ENCODE assay signal across 25 cellular contexts in genomic region chr1:33015216-33015615, GRCh38. TPM values are rescaled to one million over a fixed set of nuclear protein-coding genes. Genes with fewer than 3 reads are reported as not detected.
DNase-seq lines count a peak whose midpoint lies in the region; ATAC-seq, FAIRE-seq and TF ChIP-seq lines count a peak whose summit lies in the region.
"Had no signal": no experiment of that assay in that cellular context is flagged by ENCODE, and none has a peak within 500 bp of the region (broad histone marks: within the 10 kb centered on the region; RNA-seq: fewer than 3 reads in every experiment).

No MANE protein-coding gene starts in this region.

- H3K27me3 Mint-ChIP-seq in T-helper 2 cell treated with Interferon-gamma antibody and Interleukin-4, amounts not matched to agents 5 μg/mL and 100 μg/mL, for 36 hours (ENCODE audit: low read depth): no peaks in the 10 kb centered on the region
- H3K27me3 Mint-ChIP-seq: activated CD8-positive, alpha-beta T cell treated with anti-CD3 and anti-CD28 coated beads for 36 hours; activated naive CD8-positive, alpha-beta T cell; CD4-positive, alpha-beta memory T cell; naive thymus-derived CD8-positive, alpha-beta T cell; T-helper 17 cell; type B pancreatic cell had no signal

- peaks cover 1 to 41% (median 36%) of the 10 kb centered on the region in 4 donors for H3K36me3 ChIP-seq in liver (ENCODE audit: control insufficient read depth in 4 of 4, insufficient read depth in 3 of 4, low read depth in 1 of 4, low read length in 3 of 4)
- peaks cover 35 to 72% of the 10 kb centered on the region in 2 experiments for H3K36me3 ChIP-seq in HepG2 (replicated peaks in 1 of 2; ENCODE audit: control insufficient read depth in 1 of 2, insufficient read depth in 2 of 2, low read length in 2 of 2)
- peaks cover 66% of the 10 kb centered on the region for H3K36me3 ChIP-seq in lower lobe of right lung
- peaks cover 64% of the 10 kb centered on the region for H3K36me3 ChIP-seq in upper lobe of right lung
- H3K36me3 ChIP-seq in Peyer's patch: peaks cover 0 to 77% (median 0%) of the 10 kb centered on the region in 3 donors

- H3K9me3 ChIP-seq in liver (ENCODE audit: control insufficient read depth in 4 of 4, low read length in 3 of 4): no peaks in the 10 kb centered on the region
- H3K9me3 ChIP-seq in HepG2 (ENCODE audit: low read length): no peaks in the 10 kb centered on the region
- no peaks in the 10 kb centered on the region for H3K9me3 ChIP-seq in lower lobe of right lung
- H3K9me3 ChIP-seq in upper lobe of right lung: no peaks in the 10 kb centered on the region
- no peaks in the 10 kb centered on the region for H3K9me3 ChIP-seq in Peyer's patch
- H3K9me3 ChIP-seq: A549 had no signal

- no peaks in the 10 kb centered on the region for H3K79me2 ChIP-seq in HepG2 (ENCODE audit: insufficient read depth, low read length)

- FAIRE-seq in HepG2 (lab: Jason Lieb, UNC): no peak
- FAIRE-seq: A549, small intestine had no signal

- no peak overlapping the region for H3K4me3 Mint-ChIP-seq in T-helper 2 cell treated with Interferon-gamma antibody and Interleukin-4, amounts not matched to agents 5 μg/mL and 100 μg/mL, for 36 hours
- H3K4me3 Mint-ChIP-seq: activated CD8-positive, alpha-beta T cell treated with anti-CD3 and anti-CD28 coated beads for 36 hours; activated naive CD8-positive, alpha-beta T cell; CD4-positive, alpha-beta memory T cell; mesothelial cell of epicardium; naive thymus-derived CD8-positive, alpha-beta T cell; T-helper 17 cell; type B pancreatic cell had no signal

- TF ChIP-seq RAD21 in liver (IDR thresholded peaks at IDR 0.05) (peak in 1 of 2 donors; percentile 32), HepG2 (CRISPR knock-in tag; IDR thresholded peaks at IDR 0.05) (no peak)

- H3K4me2 ChIP-seq in HepG2 (ENCODE audit: low read depth, low read length): no peak overlapping the region
- H3K4me2 ChIP-seq: A549 had no signal

- H3K27ac ChIP-seq in liver (ENCODE audit: low read depth in 1 of 2, low read length in 2 of 2) (peak overlapping the region; percentile 19 to 28), HepG2 (ENCODE audit: extremely low read length, insufficient read depth, low read length) (no peak overlapping the region), caudate nucleus (ENCODE audit: low read depth, low read length) (peak overlapping the region; percentile 37), lower lobe of right lung (no peak overlapping the region), upper lobe of right lung (no peak overlapping the region), Peyer's patch (no peak overlapping the region)
- H3K27ac ChIP-seq: A549, foreskin keratinocyte had no signal

- no peak for DNase-seq in HepG2 (ENCODE audit: low spot score)
- peak in 1 of 61 donors; percentile 9 for DNase-seq in caudate nucleus (lab: John Stamatoyannopoulos, UW)
- no peak for DNase-seq in lower lobe of right lung
- DNase-seq in upper lobe of right lung: no peak
- no peak for DNase-seq in T-helper 2 cell treated with Interferon-gamma antibody and Interleukin-4, amounts not matched to agents 5 μg/mL and 100 μg/mL, for 36 hours (ENCODE audit: low spot score)
- no peak for DNase-seq in Peyer's patch
- no peak for DNase-seq in HPDE6-E6E7 (ENCODE audit: extremely low spot score)
- DNase-seq: activated CD8-positive, alpha-beta T cell treated with anti-CD3 and anti-CD28 coated beads for 36 hours; CD4-positive, alpha-beta memory T cell; effector memory CD4-positive, alpha-beta T cell; erythroblast; foreskin keratinocyte; GOT3; naive thymus-derived CD8-positive, alpha-beta T cell; NCI-H1105; NCI-H2029; NCI-H226; small intestine; stimulated activated CD4-positive, alpha-beta T cell treated with anti-CD3 and anti-CD28 coated beads, Interleukin-1b, Interleukin-23, amount 100 ng/mL, for 48 hours; T-helper 17 cell had no signal

- no peak overlapping the region for H3K4me3 ChIP-seq in liver (ENCODE audit: low read depth in 1 of 3, low read length in 3 of 3)
- H3K4me3 ChIP-seq in HepG2 (replicated peaks in 1 of 3; ENCODE audit: insufficient read depth in 1 of 3, low read depth in 2 of 3, low read length in 3 of 3): no peak overlapping the region
- H3K4me3 ChIP-seq in lower lobe of right lung: no peak overlapping the region
- no peak overlapping the region for H3K4me3 ChIP-seq in upper lobe of right lung
- no peak overlapping the region for H3K4me3 ChIP-seq in Peyer's patch
- H3K4me3 ChIP-seq: A549 had no signal

- no peak overlapping the region for H3K27ac Mint-ChIP-seq in T-helper 2 cell treated with Interferon-gamma antibody and Interleukin-4, amounts not matched to agents 5 μg/mL and 100 μg/mL, for 36 hours
- H3K27ac Mint-ChIP-seq: activated CD8-positive, alpha-beta T cell treated with anti-CD3 and anti-CD28 coated beads for 36 hours; mesothelial cell of epicardium; type B pancreatic cell had no signal

- TF ChIP-seq EP300 in HepG2 (IDR thresholded peaks at IDR 0.05; ENCODE audit: low read depth in 2 of 2, low read length in 2 of 2): no peak
- TF ChIP-seq EP300 in HepG2 (CRISPR knock-in tag; IDR thresholded peaks at IDR 0.05; ENCODE audit: borderline replicate concordance): no peak

- H4K20me1 ChIP-seq in HepG2 (ENCODE audit: insufficient read depth, low read length): no peaks in the 10 kb centered on the region

- H3K27me3 ChIP-seq in liver (ENCODE audit: control insufficient read depth in 4 of 4, insufficient read depth in 4 of 4, low read length in 3 of 4) (no peaks in the 10 kb centered on the region), HepG2 (ENCODE audit: control insufficient read depth in 1 of 2, insufficient read depth in 2 of 2, low read length in 2 of 2) (no peaks in the 10 kb centered on the region), lower lobe of right lung (ENCODE audit: low read depth) (no peaks in the 10 kb centered on the region), upper lobe of right lung (no peaks in the 10 kb centered on the region), Peyer's patch (no peaks in the 10 kb centered on the region)
- H3K27me3 ChIP-seq: foreskin keratinocyte had no signal

- peaks cover 14 to 44% (median 38%) of the 10 kb centered on the region in 4 donors for H3K4me1 ChIP-seq in liver (ENCODE audit: control insufficient read depth in 4 of 4, insufficient read depth in 4 of 4, low read length in 3 of 4)
- no peaks in the 10 kb centered on the region for H3K4me1 ChIP-seq in HepG2 (ENCODE audit: insufficient read depth, low read length)
- peaks cover 23% of the 10 kb centered on the region for H3K4me1 ChIP-seq in lower lobe of right lung
- H3K4me1 ChIP-seq in upper lobe of right lung: peaks cover 22% of the 10 kb centered on the region
- peaks cover 0 to 22% (median 0%) of the 10 kb centered on the region in 4 donors for H3K4me1 ChIP-seq in Peyer's patch
- H3K4me1 ChIP-seq: A549, foreskin keratinocyte had no signal

- POLR2A ChIA-PET in HepG2 (lab: Yijun Ruan, JAX): no interaction called here

- no peak overlapping the region for H2AFZ ChIP-seq in HepG2 (ENCODE audit: low read length)

- TF ChIP-seq POLR2A in HepG2 (IDR thresholded peaks at IDR 0.05; ENCODE audit: insufficient read depth in 1 of 2, low read depth in 2 of 2, low read length in 2 of 2) (no peak), Peyer's patch (IDR thresholded peaks at IDR 0.05) (no peak)

- H3K9me3 Mint-ChIP-seq in T-helper 2 cell treated with Interferon-gamma antibody and Interleukin-4, amounts not matched to agents 5 μg/mL and 100 μg/mL, for 36 hours: no peaks in the 10 kb centered on the region
- H3K9me3 Mint-ChIP-seq: activated CD8-positive, alpha-beta T cell treated with anti-CD3 and anti-CD28 coated beads for 36 hours; CD4-positive, alpha-beta memory T cell; mesothelial cell of epicardium; naive thymus-derived CD8-positive, alpha-beta T cell; type B pancreatic cell had no signal

- ATAC-seq in HepG2 (no peak; the same call in 1 of the 3 replicates), lower lobe of right lung (peak; percentile 23 to 43), upper lobe of right lung (peak; percentile 58)
- ATAC-seq: activated CD8-positive, alpha-beta T cell treated with anti-CD3 and anti-CD28 coated beads for 36 hours; foreskin keratinocyte; naive thymus-derived CD8-positive, alpha-beta T cell; T-helper 17 cell had no signal

- no peak for TF ChIP-seq CTCF in liver (IDR thresholded peaks at IDR 0.05; ENCODE audit: low read depth, low read length, missing input control)
- TF ChIP-seq CTCF in HepG2 (CRISPR knock-in tag; IDR thresholded peaks at IDR 0.05): no peak
- no peak for TF ChIP-seq CTCF in lower lobe of right lung (IDR thresholded peaks at IDR 0.05)
- TF ChIP-seq CTCF in upper lobe of right lung (IDR thresholded peaks at IDR 0.05): no peak
- TF ChIP-seq CTCF in Peyer's patch (IDR thresholded peaks at IDR 0.05): no peak

- WGBS in liver: 50% methylated on average over 2 of the region's 2 CpGs
- 100% methylated on average over 2 of the region's 2 CpGs for WGBS in HepG2 (ENCODE audit: low lambda C conversion rate)

- H3K9ac ChIP-seq in liver (ENCODE audit: low read depth in 1 of 2, low read length in 2 of 2) (no peak overlapping the region), HepG2 (ENCODE audit: insufficient read depth, low read depth, low read length) (no peak overlapping the region)

- H3K4me1 Mint-ChIP-seq in T-helper 2 cell treated with Interferon-gamma antibody and Interleukin-4, amounts not matched to agents 5 μg/mL and 100 μg/mL, for 36 hours (ENCODE audit: low read depth): peaks cover 4% of the 10 kb centered on the region
- H3K4me1 Mint-ChIP-seq: mesothelial cell of epicardium had no signal

- H3K36me3 Mint-ChIP-seq in T-helper 2 cell treated with Interferon-gamma antibody and Interleukin-4, amounts not matched to agents 5 μg/mL and 100 μg/mL, for 36 hours (ENCODE audit: low read depth): peaks cover 72% of the 10 kb centered on the region

- no TSS peak for BruUV-seq in HepG2 (replicated peaks; lab: Mats Ljungman, UMichigan)

- in situ Hi-C loops in HepG2 (cut with HindIII; ENCODE audit: extremely low pct_ligation_motif_present, low pct_unique_long_range_greater_than_20kb): no loop called here

- CTCF ChIA-PET in HepG2 (lab: Yijun Ruan, JAX; ENCODE audit: low intra/inter-chr PET ratio, low total read pairs): no interaction called here

- intact Hi-C loops in HepG2 (cut with micrococcal nuclease; ENCODE audit: unreplicated experiment) (no loop called here), lower lobe of right lung (cut with DNase I) (no loop called here), upper lobe of right lung (cut with DNase I) (no loop called here)

RNA-seq across cellular contexts. Expression of gene AK2, which starts 21.5 kb away (rescaled TPM):
- total RNA-seq in liver: 100 to 1,000 TPM in 1 of 2 donors, 10 to 100 TPM in 1; 34.2 to 181 TPM
- polyA plus RNA-seq in liver: 100 to 1,000 TPM; 101 to 128 TPM
- total RNA-seq in HepG2 (2016; rRNA removed; fragmentation: Illumina TruSeq; extraction: Trizol): 188 and 241 TPM in 2 replicates
- total RNA-seq in HepG2 (2016; cell fraction: cytosol; rRNA removed; fragmentation: Illumina TruSeq; extraction: Trizol; ENCODE audit: low read depth): 52.1 and 74.6 TPM in 2 replicates
- 187 and 275 TPM in 2 replicates for total RNA-seq in HepG2 (2016; cell fraction: insoluble cytoplasmic fraction; rRNA removed; fragmentation: Illumina TruSeq; extraction: Trizol)
- total RNA-seq in HepG2 (2016; cell fraction: membrane; rRNA removed; fragmentation: Illumina TruSeq; extraction: Trizol): 66.1 and 71.1 TPM in 2 replicates
- total RNA-seq in HepG2 (2016; cell fraction: nucleus; rRNA removed; fragmentation: Illumina TruSeq; extraction: Trizol): 105 and 106 TPM in 2 replicates
- polyA plus RNA-seq in HepG2 (2011; rRNA removed): 163 and 170 TPM in 2 replicates
- polyA plus RNA-seq in HepG2 (2011; cell fraction: cytosol; rRNA removed): 225 and 227 TPM in 2 replicates
- 171 and 188 TPM in 2 replicates for polyA plus RNA-seq in HepG2 (2011; cell fraction: nucleus; rRNA removed)
- polyA plus RNA-seq in HepG2 (2012): 124 and 158 TPM in 2 replicates
- polyA plus RNA-seq in HepG2 (2016; cell fraction: cytosol; fragmentation: Illumina TruSeq; extraction: Trizol; ENCODE audit: low read depth): 51.9 and 61.1 TPM in 2 replicates
- polyA plus RNA-seq in HepG2 (2016; cell fraction: insoluble cytoplasmic fraction; fragmentation: Illumina TruSeq; extraction: Trizol; ENCODE audit: low read depth): 273 and 291 TPM in 2 replicates
- 58.4 and 63.7 TPM in 2 replicates for polyA plus RNA-seq in HepG2 (2016; cell fraction: membrane; fragmentation: Illumina TruSeq; extraction: Trizol; ENCODE audit: low read depth)
- 152 and 193 TPM in 2 replicates for polyA plus RNA-seq in HepG2 (2016; cell fraction: nucleus; fragmentation: Illumina TruSeq; extraction: Trizol; ENCODE audit: insufficient read depth, low read depth)
- polyA minus RNA-seq in HepG2 (2011; rRNA and poly(A)+ RNA removed; ENCODE audit: low replicate concordance): 55.0 and 146 TPM in 2 replicates
- polyA minus RNA-seq in HepG2 (2011; cell fraction: cytosol; rRNA and poly(A)+ RNA removed): 54.3 and 66.4 TPM in 2 replicates
- 96.8 and 148 TPM in 2 replicates for polyA minus RNA-seq in HepG2 (2011; cell fraction: nucleus; rRNA and poly(A)+ RNA removed)
- 103 TPM for total RNA-seq in lower lobe of right lung
- 106 TPM for total RNA-seq in upper lobe of right lung
- total RNA-seq in Peyer's patch: 100 to 1,000 TPM; 273 to 366 (median 293) TPM

RNA-seq across cellular contexts. Expression of gene RNF19B, which starts 50.6 kb away (rescaled TPM):
- total RNA-seq in liver (1 to 10 TPM; 5.6 to 8.3 TPM), HepG2 (2016; rRNA removed; fragmentation: Illumina TruSeq; extraction: Trizol) (15.3 and 16.3 TPM in 2 replicates), lower lobe of right lung (27.9 TPM), upper lobe of right lung (34.3 TPM), Peyer's patch (10 to 100 TPM; 28.1 to 62.1 (median 54.6) TPM)
- polyA plus RNA-seq in liver (1 to 10 TPM; 2.2 to 4.4 TPM), HepG2 (2011; rRNA removed) (20.9 and 22.5 TPM in 2 replicates)
- 14.7 and 15.7 TPM in 2 replicates for total RNA-seq in HepG2 (2016; cell fraction: cytosol; rRNA removed; fragmentation: Illumina TruSeq; extraction: Trizol; ENCODE audit: low read depth)
- 14.5 and 14.7 TPM in 2 replicates for total RNA-seq in HepG2 (2016; cell fraction: insoluble cytoplasmic fraction; rRNA removed; fragmentation: Illumina TruSeq; extraction: Trizol)
- 22.4 and 23.5 TPM in 2 replicates for total RNA-seq in HepG2 (2016; cell fraction: membrane; rRNA removed; fragmentation: Illumina TruSeq; extraction: Trizol)
- total RNA-seq in HepG2 (2016; cell fraction: nucleus; rRNA removed; fragmentation: Illumina TruSeq; extraction: Trizol): 7.6 and 10.7 TPM in 2 replicates
- 20.2 and 22.7 TPM in 2 replicates for polyA plus RNA-seq in HepG2 (2011; cell fraction: cytosol; rRNA removed)
- polyA plus RNA-seq in HepG2 (2011; cell fraction: nucleus; rRNA removed): 11.4 and 11.8 TPM in 2 replicates
- 10.1 and 14.4 TPM in 2 replicates for polyA plus RNA-seq in HepG2 (2012)
- 9.8 and 10.0 TPM in 2 replicates for polyA plus RNA-seq in HepG2 (2016; cell fraction: cytosol; fragmentation: Illumina TruSeq; extraction: Trizol; ENCODE audit: low read depth)
- polyA plus RNA-seq in HepG2 (2016; cell fraction: insoluble cytoplasmic fraction; fragmentation: Illumina TruSeq; extraction: Trizol; ENCODE audit: low read depth): 17.6 and 20.6 TPM in 2 replicates
- 19.3 and 20.2 TPM in 2 replicates for polyA plus RNA-seq in HepG2 (2016; cell fraction: membrane; fragmentation: Illumina TruSeq; extraction: Trizol; ENCODE audit: low read depth)
- polyA plus RNA-seq in HepG2 (2016; cell fraction: nucleus; fragmentation: Illumina TruSeq; extraction: Trizol; ENCODE audit: insufficient read depth, low read depth): 13.4 and 15.4 TPM in 2 replicates
- polyA minus RNA-seq in HepG2 (2011; rRNA and poly(A)+ RNA removed; ENCODE audit: low replicate concordance): 14.9 and 40.6 TPM in 2 replicates
- polyA minus RNA-seq in HepG2 (2011; cell fraction: cytosol; rRNA and poly(A)+ RNA removed): 18.2 and 22.4 TPM in 2 replicates
- polyA minus RNA-seq in HepG2 (2011; cell fraction: nucleus; rRNA and poly(A)+ RNA removed): 13.1 and 17.9 TPM in 2 replicates

Comparison
In these comparisons a context has a peak if more than half of its experiments do, and no peak if none do; other contexts are left out.
1. H3K27ac ChIP-seq: peak in liver (2 of 2) and caudate nucleus (single experiment); none in HepG2 (single experiment), lower lobe of right lung (single experiment), upper lobe of right lung (single experiment) and Peyer's patch (0 of 4).